In genomic region chr6:70706491-70707123, GRCh38 we compare ENCODE assay signal across 8 cellular contexts. TPM values are rescaled to one million over a fixed set of nuclear protein-coding genes. Genes with fewer than 3 reads are reported as not detected.
DNase-seq lines count a peak whose midpoint lies in the region; ATAC-seq and TF ChIP-seq lines count a peak whose summit lies in the region.

No MANE protein-coding gene starts in this region.

- ATAC-seq in GM21723 (IDR thresholded peaks at IDR 0.05; ENCODE audit: unreplicated experiment) = no peak

- TF ChIP-seq CTCF in RWPE1 (conservative IDR thresholded peaks at IDR 0.05; ENCODE audit: low read depth) = peak; percentile 66

- POLR2A ChIA-PET in RWPE1 (lab: Yijun Ruan, JAX; ENCODE audit: low non-redundant PET) = no interaction called here

- no peak overlapping the region for H3K4me3 ChIP-seq in Jurkat, Clone E6-1 (ENCODE audit: low read length)
- H3K4me3 ChIP-seq in H7 (ENCODE audit: insufficient read depth, low read depth, low read length) = no peak overlapping the region

- CTCF ChIA-PET in RWPE1 (lab: Yijun Ruan, JAX) = interaction anchor here (0.7 to 3.4 kb wide), 4 partner anchors 14 to 252 kb away, joined by 3 to 23 read pairs (median 9); no protein-coding TSS in a partner anchor

- H3K27ac ChIP-seq in RWPE1 = no peak overlapping the region

- no peaks in the 10 kb centered on the region for H3K27me3 ChIP-seq in H7 (ENCODE audit: control insufficient read depth, insufficient read depth, low read length)

- H3K36me3 ChIP-seq in H7 (replicated peaks; ENCODE audit: control insufficient read depth, insufficient read depth, low read length) = no peaks in the 10 kb centered on the region

- DNase-seq in COR-L47 (lab: John Stamatoyannopoulos, UW) = peak; percentile 63
- DNase-seq in Jurkat, Clone E6-1 (ENCODE audit: low read depth, low spot score) = peak; percentile 49
- DNase-seq in RWPE1 (ENCODE audit: low spot score) = peak; percentile 19
- peak; percentile 45 for DNase-seq in fibroblast of gingiva (ENCODE audit: low read depth)
- DNase-seq in renal cortical epithelial cell (ENCODE audit: low read depth) = peak; percentile 46
- no peak for DNase-seq in NCI-H226
- no peak for DNase-seq in H7

RNA-seq across cellular contexts. Expression of gene SMAP1, which starts 38.9 kb away (rescaled TPM):
- polyA plus RNA-seq in Jurkat, Clone E6-1 (2012; ENCODE audit: insufficient read depth, insufficient read length) = 13.2 TPM
- 18.2 and 34.7 TPM in 2 replicates for total RNA-seq in renal cortical epithelial cell
- 25.5 and 39.5 TPM in 2 replicates for total RNA-seq in H7 (2014; rRNA removed; shearing (Covaris generic))

Comparison
In these comparisons a context has a peak if more than half of its experiments do, and no peak if none do; other contexts are left out.
1. DNase-seq: peak in COR-L47 (single experiment), Jurkat, Clone E6-1 (single experiment), RWPE1 (single experiment), fibroblast of gingiva (single experiment) and renal cortical epithelial cell (single experiment); none in NCI-H226 (single experiment) and H7 (single experiment).